17 cellular contexts compared by ENCODE assay signal in the genomic region with DNA sequence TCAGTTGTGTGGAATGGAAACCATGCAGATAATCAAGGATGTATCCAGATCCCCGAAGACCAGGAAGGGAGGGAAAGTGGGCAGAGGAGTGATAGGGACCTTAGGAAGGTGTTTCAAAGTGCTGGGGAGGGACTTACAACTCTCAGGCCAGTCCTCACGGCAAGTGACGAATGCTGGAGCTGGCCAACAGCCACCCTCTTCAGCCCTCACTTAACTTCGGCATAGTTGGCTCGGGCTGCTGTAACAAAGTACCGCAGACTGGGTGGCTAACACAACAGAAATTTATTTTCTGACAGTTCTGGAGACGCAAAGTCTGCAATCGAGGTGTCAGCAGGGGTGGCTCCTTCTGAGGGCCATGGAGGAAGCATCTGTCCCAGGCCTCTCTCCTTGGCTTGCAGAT.
"Had no signal": no experiment of that assay in that cellular context is flagged by ENCODE, and none has a peak within 500 bp of the region (broad histone marks: within the 10 kb centered on the region; RNA-seq: fewer than 3 reads in every experiment).

No MANE protein-coding gene starts in this region.

- DNase-seq: activated CD4-positive, alpha-beta T cell treated with anti-CD3 and anti-CD28 coated beads for 48 hours; activated CD8-positive, alpha-beta memory T cell treated with anti-CD3 and anti-CD28 coated beads, Interleukin-2, amount 50 U/mL, for 4 hours; activated CD8-positive, alpha-beta T cell treated with anti-CD3 and anti-CD28 coated beads for 36 hours; activated gamma-delta T cell; activated T-cell treated with anti-CD3 and anti-CD28 coated beads, Interleukin-2, amount 50 U/mL, for 72 hours; amniotic stem cell; body of pancreas; central memory CD4-positive, alpha-beta T cell; colonic mucosa; kidney; right lobe of liver; stimulated activated naive CD8-positive, alpha-beta T cell treated with anti-CD3 and anti-CD28 coated beads, Interleukin-15, Interleukin-2, amounts not matched to agents 100 U/mL and 50 U/mL, for 24 hours had no signal

- H3K4me3 Mint-ChIP-seq: activated CD8-positive, alpha-beta T cell treated with anti-CD3 and anti-CD28 coated beads for 36 hours; activated naive CD8-positive, alpha-beta T cell; activated T-cell treated with anti-CD3 and anti-CD28 coated beads, Interleukin-2, amount 50 U/mL, for 72 hours; T-helper 1 cell treated with Interleukin-12 subunit alpha and Interleukin-12 subunit beta and Interleukin-4 antibody, amounts not matched to agents 30 μg/mL and 1 μg/mL, for 36 hours; WTC11 had no signal

- H3K27me3 ChIP-seq: body of pancreas, colonic mucosa, right lobe of liver, upper lobe of left lung had no signal

- H3K4me1 Mint-ChIP-seq: WTC11 had no signal

- H3K4me3 ChIP-seq: body of pancreas, colonic mucosa, prostate gland, right lobe of liver, upper lobe of left lung had no signal

- H3K9me3 ChIP-seq: body of pancreas, colonic mucosa, prostate gland, right lobe of liver had no signal

- H3K27ac ChIP-seq: body of pancreas, colonic mucosa, prostate gland, right lobe of liver, upper lobe of left lung had no signal

- H3K36me3 Mint-ChIP-seq: activated naive CD8-positive, alpha-beta T cell; WTC11 had no signal

- H3K9me3 Mint-ChIP-seq: activated CD8-positive, alpha-beta T cell treated with anti-CD3 and anti-CD28 coated beads for 36 hours; T-helper 1 cell treated with Interleukin-12 subunit alpha and Interleukin-12 subunit beta and Interleukin-4 antibody, amounts not matched to agents 30 μg/mL and 1 μg/mL, for 36 hours had no signal

- H3K4me1 ChIP-seq: body of pancreas, colonic mucosa, prostate gland, right lobe of liver, upper lobe of left lung had no signal

- H3K27ac Mint-ChIP-seq: activated CD8-positive, alpha-beta T cell treated with anti-CD3 and anti-CD28 coated beads for 36 hours; activated naive CD8-positive, alpha-beta T cell; activated T-cell treated with anti-CD3 and anti-CD28 coated beads, Interleukin-2, amount 50 U/mL, for 72 hours; T-helper 1 cell treated with Interleukin-12 subunit alpha and Interleukin-12 subunit beta and Interleukin-4 antibody, amounts not matched to agents 30 μg/mL and 1 μg/mL, for 36 hours; WTC11 had no signal

- H3K36me3 ChIP-seq: colonic mucosa, prostate gland, right lobe of liver, upper lobe of left lung had no signal
